Comparison of ENCODE assay signal across 8 cellular contexts in the genomic region with DNA sequence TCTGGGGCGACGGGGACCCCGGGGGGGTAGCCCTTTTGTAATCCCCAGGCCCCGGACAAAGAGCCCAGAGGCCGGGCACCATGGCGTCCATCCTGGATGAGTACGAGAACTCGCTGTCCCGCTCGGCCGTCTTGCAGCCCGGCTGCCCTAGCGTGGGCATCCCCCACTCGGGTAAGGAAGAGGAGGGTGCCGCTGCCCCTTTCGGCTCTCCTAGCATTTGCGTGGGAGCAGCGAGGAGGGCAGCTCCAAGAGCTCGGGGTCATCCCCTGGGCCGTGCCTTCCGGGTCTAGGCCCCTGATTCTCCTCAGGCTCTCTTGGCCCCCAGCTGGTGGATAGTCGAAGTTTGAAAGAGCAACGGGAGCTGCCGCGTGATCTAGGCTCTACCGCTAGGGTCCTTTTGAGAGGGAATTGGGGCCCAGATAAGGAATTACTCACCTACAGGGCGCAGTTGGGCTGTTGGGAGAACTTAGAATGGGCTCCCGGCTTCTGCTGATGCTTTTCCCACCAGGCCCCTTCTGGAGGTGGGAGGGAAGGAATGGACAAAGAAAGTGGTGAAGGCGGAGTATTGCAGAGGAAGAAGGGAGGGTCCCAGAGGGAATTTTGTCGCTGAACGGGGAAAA. TPM values are rescaled to one million over a fixed set of nuclear protein-coding genes. Genes with fewer than 3 reads are reported as not detected.
DNase-seq lines count a peak whose midpoint lies in the region; ATAC-seq, FAIRE-seq and TF ChIP-seq lines count a peak whose summit lies in the region.

No MANE protein-coding gene starts in this region.

- in situ Hi-C loops in HepG2 (cut with HindIII; ENCODE audit: extremely low pct_ligation_motif_present, low pct_unique_long_range_greater_than_20kb), result loop anchor here (5.0 to 10.0 kb wide), 3 partner anchors 37 to 310 kb away; a partner anchor contains a TSS

- FAIRE-seq in HepG2 (lab: Jason Lieb, UNC), result peak; percentile 75

- peak; percentile 88 for DNase-seq in ELF-1 (ENCODE audit: low read depth, low spot score)
- peak; percentile 87 for DNase-seq in NB4 (ENCODE audit: low read depth)
- peak; percentile 71 for DNase-seq in dedifferentiated amniotic fluid mesenchymal stem cell (ENCODE audit: extremely low spot score)
- peak; percentile 86 for DNase-seq in HepG2 (ENCODE audit: low spot score)
- peak in 1 of 2 donors; percentile 77 for DNase-seq in stimulated activated effector memory CD8-positive, alpha-beta T cell treated with anti-CD3 and anti-CD28 coated beads, Interleukin-12 subunit alpha, Interleukin-12 subunit beta, amount 100 ng/mL, for 72 hours (ENCODE audit: low spot score in 2 of 2)
- DNase-seq in hippocampal formation (lab: John Stamatoyannopoulos, UW), result no peak

- TSS peak; percentile 81 for BruUV-seq in HepG2 (replicated peaks; lab: Mats Ljungman, UMichigan)

- H3K9ac ChIP-seq in HepG2 (ENCODE audit: insufficient read depth, low read depth, low read length), result peak overlapping the region; percentile 86

- peak overlapping the region; percentile 96 for H3K4me2 ChIP-seq in HepG2 (ENCODE audit: low read depth, low read length)

- peak overlapping the region; percentile 99 for H3K4me3 Mint-ChIP-seq in stimulated activated effector memory CD8-positive, alpha-beta T cell treated with anti-CD3 and anti-CD28 coated beads, Interleukin-12 subunit alpha, Interleukin-12 subunit beta, amount 100 ng/mL, for 72 hours

- H4K20me1 ChIP-seq in HepG2 (ENCODE audit: insufficient read depth, low read length), result no peaks in the 10 kb centered on the region

- H3K27ac Mint-ChIP-seq in stimulated activated effector memory CD8-positive, alpha-beta T cell treated with anti-CD3 and anti-CD28 coated beads, Interleukin-12 subunit alpha, Interleukin-12 subunit beta, amount 100 ng/mL, for 72 hours, result peak overlapping the region; percentile 95

- H3K4me3 ChIP-seq in NB4 (ENCODE audit: low read depth, low read length) (peak overlapping the region; percentile 91), HepG2 (replicated peaks in 1 of 3; ENCODE audit: insufficient read depth in 1 of 3, low read depth in 2 of 3, low read length in 3 of 3) (peak overlapping the region; percentile 87 to 98 (median 89))

- no peaks in the 10 kb centered on the region for H3K27me3 ChIP-seq in HepG2 (ENCODE audit: control insufficient read depth in 1 of 2, insufficient read depth in 2 of 2, low read length in 2 of 2)

- WGBS in HepG2 (ENCODE audit: low lambda C conversion rate), result 3% methylated on average over 5 of the region's 31 CpGs

- peaks cover 53% of the 10 kb centered on the region for H3K4me1 Mint-ChIP-seq in stimulated activated effector memory CD8-positive, alpha-beta T cell treated with anti-CD3 and anti-CD28 coated beads, Interleukin-12 subunit alpha, Interleukin-12 subunit beta, amount 100 ng/mL, for 72 hours

- peaks cover 41% of the 10 kb centered on the region for H3K36me3 Mint-ChIP-seq in stimulated activated effector memory CD8-positive, alpha-beta T cell treated with anti-CD3 and anti-CD28 coated beads, Interleukin-12 subunit alpha, Interleukin-12 subunit beta, amount 100 ng/mL, for 72 hours

- no peak overlapping the region for H2AFZ ChIP-seq in HepG2 (ENCODE audit: low read length)

- no peak for TF ChIP-seq POLR2A in NB4 (IDR thresholded peaks at IDR 0.05; ENCODE audit: extremely low read depth, insufficient read length)
- TF ChIP-seq POLR2A in HepG2 (IDR thresholded peaks at IDR 0.05; ENCODE audit: insufficient read depth in 1 of 2, low read depth in 2 of 2, low read length in 2 of 2), result peak in 1 of 2 experiments; percentile 55; a peak in 2 of 4 replicates

- peaks cover 17% of the 10 kb centered on the region for H3K79me2 ChIP-seq in HepG2 (ENCODE audit: insufficient read depth, low read length)

- TF ChIP-seq EP300 in HepG2 (IDR thresholded peaks at IDR 0.05; ENCODE audit: low read depth in 2 of 2, low read length in 2 of 2), result no peak
- no peak for TF ChIP-seq EP300 in HepG2 (CRISPR knock-in tag; IDR thresholded peaks at IDR 0.05; ENCODE audit: borderline replicate concordance)

- ATAC-seq in GM21786 (IDR thresholded peaks at IDR 0.05; ENCODE audit: unreplicated experiment) (peak; percentile 12), HepG2 (peak; percentile 82)
- ATAC-seq in activated CD4-positive, CD25-positive, alpha-beta regulatory T cell treated with anti-CD3 and anti-CD28 coated beads, Interleukin-2, amount 50 U/mL, for 24 hours, result peak; percentile 64 to 68
- ATAC-seq in stimulated activated effector memory CD8-positive, alpha-beta T cell treated with anti-CD3 and anti-CD28 coated beads, Interleukin-12 subunit alpha, Interleukin-12 subunit beta, amount 100 ng/mL, for 72 hours, result peak; percentile 73

- no peaks in the 10 kb centered on the region for H3K9me3 Mint-ChIP-seq in stimulated activated effector memory CD8-positive, alpha-beta T cell treated with anti-CD3 and anti-CD28 coated beads, Interleukin-12 subunit alpha, Interleukin-12 subunit beta, amount 100 ng/mL, for 72 hours

- 0 out of 2 replicates have a peak, but pooled peaks have one; percentile 27 for TF ChIP-seq RAD21 in HepG2 (CRISPR knock-in tag; IDR thresholded peaks at IDR 0.05)

- POLR2A ChIA-PET in HepG2 (lab: Yijun Ruan, JAX), result interaction anchor here (0.9 to 2.3 kb wide), 17 partner anchors 9 to 222 kb away, joined by 3 to 40 read pairs (median 4); a partner anchor contains a TSS

- H3K36me3 ChIP-seq in HepG2 (replicated peaks in 1 of 2; ENCODE audit: control insufficient read depth in 1 of 2, insufficient read depth in 2 of 2, low read length in 2 of 2), result peaks cover 9 to 25% of the 10 kb centered on the region in 2 experiments

- H3K9me3 ChIP-seq in HepG2 (ENCODE audit: low read length), result no peaks in the 10 kb centered on the region

- intact Hi-C loops in HepG2 (cut with micrococcal nuclease; ENCODE audit: unreplicated experiment), result loop anchor here (5.0 kb wide), 2 partner anchors 147 to 192 kb away; no protein-coding TSS in a partner anchor

- H3K27ac ChIP-seq in HepG2 (ENCODE audit: extremely low read length, insufficient read depth, low read length), result peak overlapping the region; percentile 82

- CTCF ChIA-PET in HepG2 (lab: Yijun Ruan, JAX; ENCODE audit: low intra/inter-chr PET ratio, low total read pairs), result interaction anchor here (5.3 kb wide), 1 partner anchor 36 kb away, joined by 80 read pairs; no protein-coding TSS in a partner anchor

- peaks cover 36% of the 10 kb centered on the region for H3K4me1 ChIP-seq in HepG2 (ENCODE audit: insufficient read depth, low read length)

- TF ChIP-seq CTCF in NB4 (IDR thresholded peaks at IDR 0.05; ENCODE audit: low read depth, low read length) (peak; percentile 57), HepG2 (CRISPR knock-in tag; IDR thresholded peaks at IDR 0.05) (peak; percentile 54)

RNA-seq across cellular contexts. Expression of a gene that starts 0.5 kb away (rescaled TPM):
- 15.8 and 17.0 TPM in 2 replicates for total RNA-seq in HepG2 (2016; rRNA removed; fragmentation: Illumina TruSeq; extraction: Trizol)
- 1.2 and 1.9 TPM in 2 replicates for total RNA-seq in HepG2 (2016; cell fraction: cytosol; rRNA removed; fragmentation: Illumina TruSeq; extraction: Trizol; ENCODE audit: low read depth)
- 14.9 and 16.0 TPM in 2 replicates for total RNA-seq in HepG2 (2016; cell fraction: insoluble cytoplasmic fraction; rRNA removed; fragmentation: Illumina TruSeq; extraction: Trizol)
- total RNA-seq in HepG2 (2016; cell fraction: membrane; rRNA removed; fragmentation: Illumina TruSeq; extraction: Trizol), result 3.9 and 4.3 TPM in 2 replicates
- total RNA-seq in HepG2 (2016; cell fraction: nucleus; rRNA removed; fragmentation: Illumina TruSeq; extraction: Trizol), result 9.9 and 11.2 TPM in 2 replicates
- polyA plus RNA-seq in HepG2 (2011; rRNA removed), result 5.8 and 7.4 TPM in 2 replicates
- polyA plus RNA-seq in HepG2 (2011; cell fraction: cytosol; rRNA removed), result 6.0 and 7.5 TPM in 2 replicates
- polyA plus RNA-seq in HepG2 (2011; cell fraction: nucleus; rRNA removed), result 9.2 and 9.4 TPM in 2 replicates
- 5.0 and 5.3 TPM in 2 replicates for polyA plus RNA-seq in HepG2 (2012)
- 0.57 and 0.62 TPM in 2 replicates for polyA plus RNA-seq in HepG2 (2016; cell fraction: cytosol; fragmentation: Illumina TruSeq; extraction: Trizol; ENCODE audit: low read depth)
- 9.1 and 10.3 TPM in 2 replicates for polyA plus RNA-seq in HepG2 (2016; cell fraction: insoluble cytoplasmic fraction; fragmentation: Illumina TruSeq; extraction: Trizol; ENCODE audit: low read depth)
- polyA plus RNA-seq in HepG2 (2016; cell fraction: membrane; fragmentation: Illumina TruSeq; extraction: Trizol; ENCODE audit: low read depth), result 1.1 and 1.8 TPM in 2 replicates
- polyA plus RNA-seq in HepG2 (2016; cell fraction: nucleus; fragmentation: Illumina TruSeq; extraction: Trizol; ENCODE audit: insufficient read depth, low read depth), result 13.2 and 13.9 TPM in 2 replicates
- polyA minus RNA-seq in HepG2 (2011; rRNA and poly(A)+ RNA removed; ENCODE audit: low replicate concordance), result 42.6 and 112 TPM in 2 replicates
- 11.8 and 12.4 TPM in 2 replicates for polyA minus RNA-seq in HepG2 (2011; cell fraction: cytosol; rRNA and poly(A)+ RNA removed)
- 9.3 and 9.8 TPM in 2 replicates for polyA minus RNA-seq in HepG2 (2011; cell fraction: nucleus; rRNA and poly(A)+ RNA removed)

RNA-seq across cellular contexts. Expression of a gene that starts 20.8 kb away (rescaled TPM):
- total RNA-seq in HepG2 (2016; rRNA removed; fragmentation: Illumina TruSeq; extraction: Trizol), result 0.15 and 0.18 TPM in 2 replicates
- not detected in 2 replicates for total RNA-seq in HepG2 (2016; cell fraction: cytosol; rRNA removed; fragmentation: Illumina TruSeq; extraction: Trizol; ENCODE audit: low read depth)
- total RNA-seq in HepG2 (2016; cell fraction: insoluble cytoplasmic fraction; rRNA removed; fragmentation: Illumina TruSeq; extraction: Trizol), result 0.15 TPM in 1 of 2 replicates, not detected in the other
- total RNA-seq in HepG2 (2016; cell fraction: membrane; rRNA removed; fragmentation: Illumina TruSeq; extraction: Trizol), result 0.09 and 0.10 TPM in 2 replicates
- total RNA-seq in HepG2 (2016; cell fraction: nucleus; rRNA removed; fragmentation: Illumina TruSeq; extraction: Trizol), result not detected in 2 replicates
- polyA plus RNA-seq in HepG2 (2011; rRNA removed), result 0.07 and 0.17 TPM in 2 replicates
- 0.08 and 0.09 TPM in 2 replicates for polyA plus RNA-seq in HepG2 (2011; cell fraction: cytosol; rRNA removed)
- not detected in 2 replicates for polyA plus RNA-seq in HepG2 (2011; cell fraction: nucleus; rRNA removed)
- polyA plus RNA-seq in HepG2 (2012), result not detected in 2 replicates
- polyA plus RNA-seq in HepG2 (2016; cell fraction: cytosol; fragmentation: Illumina TruSeq; extraction: Trizol; ENCODE audit: low read depth), result 0.07 TPM in 1 of 2 replicates, not detected in the other
- 0.17 and 0.19 TPM in 2 replicates for polyA plus RNA-seq in HepG2 (2016; cell fraction: insoluble cytoplasmic fraction; fragmentation: Illumina TruSeq; extraction: Trizol; ENCODE audit: low read depth)
- polyA plus RNA-seq in HepG2 (2016; cell fraction: membrane; fragmentation: Illumina TruSeq; extraction: Trizol; ENCODE audit: low read depth), result 0.10 TPM in 1 of 2 replicates, not detected in the other
- polyA plus RNA-seq in HepG2 (2016; cell fraction: nucleus; fragmentation: Illumina TruSeq; extraction: Trizol; ENCODE audit: insufficient read depth, low read depth), result 0.27 and 0.37 TPM in 2 replicates
- 43.4 TPM in 1 of 2 replicates, not detected in the other for polyA minus RNA-seq in HepG2 (2011; rRNA and poly(A)+ RNA removed; ENCODE audit: low replicate concordance)
- 0.40 and 0.70 TPM in 2 replicates for polyA minus RNA-seq in HepG2 (2011; cell fraction: cytosol; rRNA and poly(A)+ RNA removed)
- not detected in 2 replicates for polyA minus RNA-seq in HepG2 (2011; cell fraction: nucleus; rRNA and poly(A)+ RNA removed)

RNA-seq across cellular contexts. Expression of a gene that starts 34.3 kb away (rescaled TPM):
- total RNA-seq in HepG2 (2016; rRNA removed; fragmentation: Illumina TruSeq; extraction: Trizol), result 0.13 and 0.20 TPM in 2 replicates
- 0.09 and 0.10 TPM in 2 replicates for total RNA-seq in HepG2 (2016; cell fraction: cytosol; rRNA removed; fragmentation: Illumina TruSeq; extraction: Trizol; ENCODE audit: low read depth)
- total RNA-seq in HepG2 (2016; cell fraction: insoluble cytoplasmic fraction; rRNA removed; fragmentation: Illumina TruSeq; extraction: Trizol), result 0.07 and 0.19 TPM in 2 replicates
- total RNA-seq in HepG2 (2016; cell fraction: membrane; rRNA removed; fragmentation: Illumina TruSeq; extraction: Trizol), result 0.03 and 0.15 TPM in 2 replicates
- 0.19 TPM in 1 of 2 replicates, not detected in the other for total RNA-seq in HepG2 (2016; cell fraction: nucleus; rRNA removed; fragmentation: Illumina TruSeq; extraction: Trizol)
- polyA plus RNA-seq in HepG2 (2011; rRNA removed), result 0.25 and 0.27 TPM in 2 replicates
- 0.13 and 0.24 TPM in 2 replicates for polyA plus RNA-seq in HepG2 (2011; cell fraction: cytosol; rRNA removed)
- 0.50 and 0.61 TPM in 2 replicates for polyA plus RNA-seq in HepG2 (2011; cell fraction: nucleus; rRNA removed)
- 0.13 and 0.43 TPM in 2 replicates for polyA plus RNA-seq in HepG2 (2012)
- 0.07 TPM in 1 of 2 replicates, not detected in the other for polyA plus RNA-seq in HepG2 (2016; cell fraction: cytosol; fragmentation: Illumina TruSeq; extraction: Trizol; ENCODE audit: low read depth)
- polyA plus RNA-seq in HepG2 (2016; cell fraction: insoluble cytoplasmic fraction; fragmentation: Illumina TruSeq; extraction: Trizol; ENCODE audit: low read depth), result 0.13 and 0.19 TPM in 2 replicates
- polyA plus RNA-seq in HepG2 (2016; cell fraction: membrane; fragmentation: Illumina TruSeq; extraction: Trizol; ENCODE audit: low read depth), result 0.06 and 0.08 TPM in 2 replicates
- polyA plus RNA-seq in HepG2 (2016; cell fraction: nucleus; fragmentation: Illumina TruSeq; extraction: Trizol; ENCODE audit: insufficient read depth, low read depth), result 0.34 and 0.39 TPM in 2 replicates
- 0.98 and 7.6 TPM in 2 replicates for polyA minus RNA-seq in HepG2 (2011; rRNA and poly(A)+ RNA removed; ENCODE audit: low replicate concordance)
- polyA minus RNA-seq in HepG2 (2011; cell fraction: cytosol; rRNA and poly(A)+ RNA removed), result 0.35 and 0.59 TPM in 2 replicates
- 0.12 and 0.26 TPM in 2 replicates for polyA minus RNA-seq in HepG2 (2011; cell fraction: nucleus; rRNA and poly(A)+ RNA removed)

RNA-seq across cellular contexts. Expression of a gene that starts 51.0 kb away (rescaled TPM):
- total RNA-seq in HepG2 (2016; rRNA removed; fragmentation: Illumina TruSeq; extraction: Trizol), result 0.45 and 0.49 TPM in 2 replicates
- 0.10 and 0.44 TPM in 2 replicates for total RNA-seq in HepG2 (2016; cell fraction: cytosol; rRNA removed; fragmentation: Illumina TruSeq; extraction: Trizol; ENCODE audit: low read depth)
- total RNA-seq in HepG2 (2016; cell fraction: insoluble cytoplasmic fraction; rRNA removed; fragmentation: Illumina TruSeq; extraction: Trizol), result 0.21 and 0.50 TPM in 2 replicates
- total RNA-seq in HepG2 (2016; cell fraction: membrane; rRNA removed; fragmentation: Illumina TruSeq; extraction: Trizol), result 0.14 and 0.25 TPM in 2 replicates
- total RNA-seq in HepG2 (2016; cell fraction: nucleus; rRNA removed; fragmentation: Illumina TruSeq; extraction: Trizol), result 0.88 and 2.1 TPM in 2 replicates
- polyA plus RNA-seq in HepG2 (2011; rRNA removed), result 2.5 and 2.8 TPM in 2 replicates
- polyA plus RNA-seq in HepG2 (2011; cell fraction: cytosol; rRNA removed), result 3.4 and 3.9 TPM in 2 replicates
- polyA plus RNA-seq in HepG2 (2011; cell fraction: nucleus; rRNA removed), result 7.6 and 10.2 TPM in 2 replicates
- polyA plus RNA-seq in HepG2 (2012), result 2.7 and 2.9 TPM in 2 replicates
- polyA plus RNA-seq in HepG2 (2016; cell fraction: cytosol; fragmentation: Illumina TruSeq; extraction: Trizol; ENCODE audit: low read depth), result 0.20 and 0.25 TPM in 2 replicates
- 0.21 and 0.37 TPM in 2 replicates for polyA plus RNA-seq in HepG2 (2016; cell fraction: insoluble cytoplasmic fraction; fragmentation: Illumina TruSeq; extraction: Trizol; ENCODE audit: low read depth)
- polyA plus RNA-seq in HepG2 (2016; cell fraction: membrane; fragmentation: Illumina TruSeq; extraction: Trizol; ENCODE audit: low read depth), result 0.24 and 0.43 TPM in 2 replicates
- polyA plus RNA-seq in HepG2 (2016; cell fraction: nucleus; fragmentation: Illumina TruSeq; extraction: Trizol; ENCODE audit: insufficient read depth, low read depth), result 3.0 TPM in 2 replicates
- polyA minus RNA-seq in HepG2 (2011; rRNA and poly(A)+ RNA removed; ENCODE audit: low replicate concordance), result 0.37 and 3.2 TPM in 2 replicates
- 2.2 TPM in 2 replicates for polyA minus RNA-seq in HepG2 (2011; cell fraction: cytosol; rRNA and poly(A)+ RNA removed)
- 1.0 and 2.6 TPM in 2 replicates for polyA minus RNA-seq in HepG2 (2011; cell fraction: nucleus; rRNA and poly(A)+ RNA removed)

RNA-seq across cellular contexts. Expression of a gene that starts 58.5 kb away (rescaled TPM):
- not detected in 2 replicates for total RNA-seq in HepG2 (2016; rRNA removed; fragmentation: Illumina TruSeq; extraction: Trizol)
- total RNA-seq in HepG2 (2016; cell fraction: cytosol; rRNA removed; fragmentation: Illumina TruSeq; extraction: Trizol; ENCODE audit: low read depth), result not detected in 2 replicates
- total RNA-seq in HepG2 (2016; cell fraction: insoluble cytoplasmic fraction; rRNA removed; fragmentation: Illumina TruSeq; extraction: Trizol), result not detected in 2 replicates
- 0.15 TPM in 1 of 2 replicates, not detected in the other for total RNA-seq in HepG2 (2016; cell fraction: membrane; rRNA removed; fragmentation: Illumina TruSeq; extraction: Trizol)
- not detected in 2 replicates for total RNA-seq in HepG2 (2016; cell fraction: nucleus; rRNA removed; fragmentation: Illumina TruSeq; extraction: Trizol)
- 0.44 and 0.46 TPM in 2 replicates for polyA plus RNA-seq in HepG2 (2011; rRNA removed)
- 0.41 and 0.63 TPM in 2 replicates for polyA plus RNA-seq in HepG2 (2011; cell fraction: cytosol; rRNA removed)
- 0.21 and 0.48 TPM in 2 replicates for polyA plus RNA-seq in HepG2 (2011; cell fraction: nucleus; rRNA removed)
- 0.39 TPM in 1 of 2 replicates, not detected in the other for polyA plus RNA-seq in HepG2 (2012)
- polyA plus RNA-seq in HepG2 (2016; cell fraction: cytosol; fragmentation: Illumina TruSeq; extraction: Trizol; ENCODE audit: low read depth), result not detected in 2 replicates
- polyA plus RNA-seq in HepG2 (2016; cell fraction: insoluble cytoplasmic fraction; fragmentation: Illumina TruSeq; extraction: Trizol; ENCODE audit: low read depth), result not detected in 2 replicates
- polyA plus RNA-seq in HepG2 (2016; cell fraction: membrane; fragmentation: Illumina TruSeq; extraction: Trizol; ENCODE audit: low read depth), result not detected in 2 replicates
- polyA plus RNA-seq in HepG2 (2016; cell fraction: nucleus; fragmentation: Illumina TruSeq; extraction: Trizol; ENCODE audit: insufficient read depth, low read depth), result not detected in 2 replicates
- 0.58 and 21.7 TPM in 2 replicates for polyA minus RNA-seq in HepG2 (2011; rRNA and poly(A)+ RNA removed; ENCODE audit: low replicate concordance)
- polyA minus RNA-seq in HepG2 (2011; cell fraction: cytosol; rRNA and poly(A)+ RNA removed), result 1.1 and 2.0 TPM in 2 replicates
- polyA minus RNA-seq in HepG2 (2011; cell fraction: nucleus; rRNA and poly(A)+ RNA removed), result 0.39 and 0.62 TPM in 2 replicates

Comparison
In these comparisons a context has a peak if more than half of its experiments do, and no peak if none do; other contexts are left out.
1. DNase-seq: peak in ELF-1 (single experiment), NB4 (single experiment), dedifferentiated amniotic fluid mesenchymal stem cell (single experiment) and HepG2 (single experiment); none in hippocampal formation (0 of 2).
2. ATAC-seq: peak in every context shown above with its lines; median percentile 82 in HepG2; 73 in stimulated activated effector memory CD8-positive, alpha-beta T cell treated with anti-CD3 and anti-CD28 coated beads, Interleukin-12 subunit alpha, Interleukin-12 subunit beta, amount 100 ng/mL, for 72 hours; 66 in activated CD4-positive, CD25-positive, alpha-beta regulatory T cell treated with anti-CD3 and anti-CD28 coated beads, Interleukin-2, amount 50 U/mL, for 24 hours; 12 in GM21786.